29 cellular contexts compared by ENCODE assay signal in genomic region chr1:175853681-175854080, GRCh38.
"Had no signal": no experiment of that assay in that cellular context is flagged by ENCODE, and none has a peak within 500 bp of the region (broad histone marks: within the 10 kb centered on the region; RNA-seq: fewer than 3 reads in every experiment).

No MANE protein-coding gene starts in this region.

- H3K36me3 Mint-ChIP-seq: natural killer cell; neural progenitor cell; stimulated activated memory B cell treated with anti-CD40 and anti-IgM and Interleukin-4, amounts not matched to agents 10 μg/mL and 1 μg/mL and 100 μg/mL, for 72 hours had no signal

- ATAC-seq: natural killer cell; psoas muscle; right cardiac atrium; right lobe of liver; stimulated activated memory B cell treated with anti-CD40 and anti-IgM and Interleukin-4, amounts not matched to agents 10 μg/mL and 1 μg/mL and 100 μg/mL, for 72 hours; stimulated activated naive CD8-positive, alpha-beta T cell treated with anti-CD3 and anti-CD28 coated beads, Interleukin-15, amount 100 ng/mL, for 72 hours; stimulated activated naive CD8-positive, alpha-beta T cell treated with anti-CD3 and anti-CD28 coated beads, Interleukin-15, Interleukin-2, amounts not matched to agents 100 U/mL and 50 U/mL, for 24 hours had no signal

- H3K36me3 ChIP-seq: neural progenitor cell, ovary, right lobe of liver, sigmoid colon, suprapubic skin, tibial artery, transverse colon, upper lobe of left lung, vagina had no signal

- H2AFZ ChIP-seq: neural progenitor cell, parathyroid adenoma had no signal

- H3K27ac ChIP-seq: neural progenitor cell, ovary, parathyroid adenoma, psoas muscle, right lobe of liver, sigmoid colon, suprapubic skin, testis, tibial artery, transverse colon, upper lobe of left lung, vagina had no signal

- H3K27me3 ChIP-seq: neural progenitor cell, ovary, right lobe of liver, sigmoid colon, testis, tibial artery, transverse colon, upper lobe of left lung, vagina had no signal

- H3K9me3 ChIP-seq: ovary, psoas muscle, right lobe of liver, sigmoid colon, suprapubic skin, testis, tibial artery, transverse colon, upper lobe of left lung, vagina had no signal

- H3K9me3 Mint-ChIP-seq: natural killer cell; nephron; neural progenitor cell; stimulated activated memory B cell treated with anti-CD40 and anti-IgM and Interleukin-4, amounts not matched to agents 10 μg/mL and 1 μg/mL and 100 μg/mL, for 72 hours; stimulated activated naive CD8-positive, alpha-beta T cell treated with anti-CD3 and anti-CD28 coated beads, Interleukin-15, amount 100 ng/mL, for 72 hours had no signal

- H3K4me1 ChIP-seq: neural progenitor cell, parathyroid adenoma, psoas muscle, right lobe of liver, suprapubic skin, testis, transverse colon, upper lobe of left lung, vagina had no signal

- H3K27ac Mint-ChIP-seq: natural killer cell; nephron; neural progenitor cell; progenitor cell of endocrine pancreas; stimulated activated memory B cell treated with anti-CD40 and anti-IgM and Interleukin-4, amounts not matched to agents 10 μg/mL and 1 μg/mL and 100 μg/mL, for 72 hours; stimulated activated naive CD8-positive, alpha-beta T cell treated with anti-CD3 and anti-CD28 coated beads, Interleukin-15, amount 100 ng/mL, for 72 hours had no signal

- DNase-seq: natural killer cell; occipital lobe; ovary; posterior cingulate gyrus; psoas muscle; right cardiac atrium; right lobe of liver; sigmoid colon; small intestine; stimulated activated CD4-positive, alpha-beta T cell treated with anti-CD3 and anti-CD28 coated beads, Interleukin-15, amount 100 ng/mL, for 24 hours; stimulated activated CD4-positive, alpha-beta T cell treated with anti-CD3 and anti-CD28 coated beads, Interleukin-2, amount 100 ng/mL, for 24 hours; stimulated activated CD4-positive, alpha-beta T cell treated with anti-CD3 and anti-CD28 coated beads, Interleukin-2, amount 100 ng/mL, for 48 hours; stimulated activated CD4-positive, alpha-beta T cell treated with anti-CD3 and anti-CD28 coated beads, Interleukin-4, amount 100 ng/mL, for 24 hours; stimulated activated CD8-positive, alpha-beta memory T cell treated with anti-CD3 and anti-CD28 coated beads, Interleukin-4, amount 100 ng/mL, for 48 hours; stimulated activated naive CD4-positive, alpha-beta T cell; stimulated activated naive CD8-positive, alpha-beta T cell treated with anti-CD3 and anti-CD28 coated beads, Interleukin-15, amount 100 ng/mL, for 72 hours; stimulated activated naive CD8-positive, alpha-beta T cell treated with anti-CD3 and anti-CD28 coated beads, Interleukin-15, Interleukin-2, amounts not matched to agents 100 U/mL and 50 U/mL, for 24 hours; substantia nigra; testis; tibial artery; transverse colon; upper lobe of left lung had no signal

- H3K4me3 ChIP-seq: neural progenitor cell, ovary, psoas muscle, right lobe of liver, sigmoid colon, suprapubic skin, testis, tibial artery, transverse colon, upper lobe of left lung, vagina had no signal

- H3K4me1 Mint-ChIP-seq: natural killer cell; nephron; stimulated activated memory B cell treated with anti-CD40 and anti-IgM and Interleukin-4, amounts not matched to agents 10 μg/mL and 1 μg/mL and 100 μg/mL, for 72 hours; stimulated activated naive CD8-positive, alpha-beta T cell treated with anti-CD3 and anti-CD28 coated beads, Interleukin-15, amount 100 ng/mL, for 72 hours had no signal

- H3K79me2 ChIP-seq: parathyroid adenoma had no signal

- H3K4me2 ChIP-seq: neural progenitor cell had no signal

- H3K4me3 Mint-ChIP-seq: natural killer cell; nephron; neural progenitor cell; stimulated activated memory B cell treated with anti-CD40 and anti-IgM and Interleukin-4, amounts not matched to agents 10 μg/mL and 1 μg/mL and 100 μg/mL, for 72 hours; stimulated activated naive CD8-positive, alpha-beta T cell treated with anti-CD3 and anti-CD28 coated beads, Interleukin-15, amount 100 ng/mL, for 72 hours had no signal
